In the genomic region with DNA sequence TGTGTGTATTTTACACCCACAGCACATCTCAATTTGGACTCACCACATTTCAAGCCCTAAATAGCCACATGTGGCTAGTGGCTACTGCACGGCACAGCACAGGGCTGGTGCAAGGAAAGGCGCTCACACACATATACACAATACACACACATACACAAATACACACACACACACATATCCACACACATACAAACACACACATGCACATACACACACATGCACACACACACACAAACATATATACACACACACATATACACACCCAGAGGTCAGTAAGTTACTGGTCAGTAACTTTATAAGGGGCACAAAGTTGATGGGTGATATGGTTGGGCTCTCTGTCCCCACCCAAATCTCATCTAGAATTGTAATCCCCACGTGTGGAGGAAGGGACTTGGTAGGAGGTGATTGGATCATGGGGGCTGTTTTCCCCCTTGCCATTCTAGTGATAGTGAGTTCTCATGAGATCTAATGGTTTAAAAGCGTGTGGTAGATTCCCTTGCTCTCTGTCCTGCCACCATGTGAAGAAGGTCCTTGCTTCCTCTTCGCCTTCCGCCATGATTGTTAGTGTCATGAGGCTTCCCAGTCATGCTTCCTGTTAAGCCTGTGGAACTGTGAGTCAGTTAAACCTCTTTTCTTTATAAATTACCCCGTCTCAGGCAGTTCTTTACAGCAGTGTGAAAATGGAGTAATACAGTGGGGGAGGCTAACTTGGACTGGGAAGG, we compare ENCODE assay signal across 23 cellular contexts. TPM values are rescaled to one million over a fixed set of nuclear protein-coding genes. Genes with fewer than 3 reads are reported as not detected.
DNase-seq lines count a peak whose midpoint lies in the region; ATAC-seq, FAIRE-seq and TF ChIP-seq lines count a peak whose summit lies in the region.
"Had no signal": no experiment of that assay in that cellular context is flagged by ENCODE, and none has a peak within 500 bp of the region (broad histone marks: within the 10 kb centered on the region; RNA-seq: fewer than 3 reads in every experiment).

No MANE protein-coding gene starts in this region.

- FAIRE-seq in keratinocyte (lab: Jason Lieb, UNC): no peak
- FAIRE-seq: pancreas had no signal

- H2BK120ac ChIP-seq in neuronal stem cell (ENCODE audit: low read depth, low read length): no peak overlapping the region

- H2AFZ ChIP-seq in keratinocyte (ENCODE audit: control insufficient read depth, low read length) (no peak overlapping the region), neuronal stem cell (ENCODE audit: low read length) (no peak overlapping the region)

- H3K27ac ChIP-seq in keratinocyte (ENCODE audit: control insufficient read depth, insufficient read depth, low read length): peak overlapping the region; percentile 15
- H3K27ac ChIP-seq in neuronal stem cell (replicated peaks; ENCODE audit: low read length): no peak overlapping the region
- H3K27ac ChIP-seq: pancreas, right lobe of liver had no signal

- H3K27me3 Mint-ChIP-seq in stimulated activated naive CD8-positive, alpha-beta T cell treated with anti-CD3 and anti-CD28 coated beads, Interleukin-15, Interleukin-2, amounts not matched to agents 100 ng/mL and 50 ng/mL, for 24 hours: no peaks in the 10 kb centered on the region
- H3K27me3 Mint-ChIP-seq in WTC11 (ENCODE audit: low read depth): peaks cover 2% of the 10 kb centered on the region; the same call in 1 of the 2 replicates

- ATAC-seq in stimulated activated naive CD8-positive, alpha-beta T cell treated with anti-CD3 and anti-CD28 coated beads, Interleukin-15, Interleukin-2, amounts not matched to agents 100 U/mL and 50 U/mL, for 24 hours: no peak
- no peak for ATAC-seq in WTC11
- ATAC-seq in GM21717 (IDR thresholded peaks at IDR 0.05; ENCODE audit: unreplicated experiment): no peak
- ATAC-seq in Right ventricle myocardium superior (ENCODE audit: poor library complexity): no peak
- ATAC-seq: activated CD4-positive, alpha-beta T cell treated with anti-CD3 and anti-CD28 coated beads for 36 hours; pancreas; right lobe of liver; Right ventricle myocardium inferior had no signal

- CTCF ChIA-PET in WTC11 (lab: Charles Lee): interaction anchor here (0.9 to 2.2 kb wide), 3 partner anchors 37 to 242 kb away, joined by 4 to 47 read pairs (median 5); no protein-coding TSS in a partner anchor

- no peak overlapping the region for H2AK5ac ChIP-seq in neuronal stem cell (ENCODE audit: low read depth, low read length)

- H3K27me3 ChIP-seq in keratinocyte (ENCODE audit: control insufficient read depth, extremely low read depth, insufficient read depth, low read length): no peaks in the 10 kb centered on the region
- peaks cover 0 to 3% (median 0%) of the 10 kb centered on the region in 3 experiments for H3K27me3 ChIP-seq in neuronal stem cell (ENCODE audit: control insufficient read depth in 3 of 3, insufficient read depth in 3 of 3, low read depth in 1 of 3, low read length in 3 of 3)
- H3K27me3 ChIP-seq: BLaER1 treated with 17β-estradiol and CSF1 and Interleukin-3, amounts not matched to agents 10 nM and 100 nM; pancreas; right lobe of liver had no signal

- H3K4me1 Mint-ChIP-seq in stimulated activated naive CD8-positive, alpha-beta T cell treated with anti-CD3 and anti-CD28 coated beads, Interleukin-15, Interleukin-2, amounts not matched to agents 100 ng/mL and 50 ng/mL, for 24 hours (ENCODE audit: low read depth): peaks cover 5% of the 10 kb centered on the region
- H3K4me1 Mint-ChIP-seq in WTC11: peaks cover 17% of the 10 kb centered on the region
- H3K4me1 Mint-ChIP-seq: endodermal cell, naive B cell had no signal

- H3K36me3 Mint-ChIP-seq in stimulated activated naive CD8-positive, alpha-beta T cell treated with anti-CD3 and anti-CD28 coated beads, Interleukin-15, Interleukin-2, amounts not matched to agents 100 ng/mL and 50 ng/mL, for 24 hours (ENCODE audit: low read depth): no peaks in the 10 kb centered on the region
- peaks cover 6% of the 10 kb centered on the region for H3K36me3 Mint-ChIP-seq in WTC11
- H3K36me3 Mint-ChIP-seq: activated naive CD8-positive, alpha-beta T cell treated with anti-CD3 and anti-CD28 coated beads for 36 hours; naive B cell had no signal

- H2BK5ac ChIP-seq in neuronal stem cell (ENCODE audit: low read length): no peak overlapping the region

- POLR2A ChIA-PET in WTC11 (lab: Charles Lee): interaction anchor here (0.7 kb wide), 1 partner anchor 241 kb away, joined by 4 read pairs; no protein-coding TSS in a partner anchor

- H2BK15ac ChIP-seq in neuronal stem cell (ENCODE audit: low read length): no peak overlapping the region

- H3K4me1 ChIP-seq in keratinocyte (ENCODE audit: control insufficient read depth, extremely low read depth, insufficient read depth, low read length) (peaks cover 40% of the 10 kb centered on the region), neuronal stem cell (ENCODE audit: control insufficient read depth in 2 of 2, insufficient read depth in 1 of 2, low read depth in 1 of 2, low read length in 2 of 2) (peaks cover 2 to 12% of the 10 kb centered on the region in 2 donors)
- H3K4me1 ChIP-seq: HAP-1 had no signal

- H3K9me3 Mint-ChIP-seq in stimulated activated naive CD8-positive, alpha-beta T cell treated with anti-CD3 and anti-CD28 coated beads, Interleukin-15, Interleukin-2, amounts not matched to agents 100 ng/mL and 50 ng/mL, for 24 hours: no peaks in the 10 kb centered on the region
- peaks cover 11% of the 10 kb centered on the region for H3K9me3 Mint-ChIP-seq in WTC11
- H3K9me3 Mint-ChIP-seq: activated naive CD8-positive, alpha-beta T cell treated with anti-CD3 and anti-CD28 coated beads for 36 hours; activated T-helper 2 cell treated with anti-CD3 and anti-CD28 coated beads, Interferon-gamma antibody, Interleukin-2, Interleukin-4, amounts not matched to agents 10 μg/mL and 5 μg/mL and 100 μg/mL, durations not matched to agents 14 hours and 24 hours and 36 hours; naive B cell had no signal

- H3K4me2 ChIP-seq in keratinocyte (ENCODE audit: control insufficient read depth, extremely low read depth, insufficient read depth, low read depth, low read length) (no peak overlapping the region), neuronal stem cell (ENCODE audit: insufficient read depth, low read length, poor library complexity, severe bottlenecking) (no peak overlapping the region)

- no CpG with 5 or more reads among the region's 7 CpGs for WGBS in neuronal stem cell (ENCODE audit: extremely low coverage in 2 of 2, insufficient read length in 2 of 2, insufficient replicate concordance in 1 of 2), 2 donors

- no peak for TF ChIP-seq CTCF in WTC11 (IDR thresholded peaks at IDR 0.05)
- no peak for TF ChIP-seq CTCF in keratinocyte (optimal IDR thresholded peaks at IDR 0.05 in 1 of 3, IDR thresholded peaks at IDR 0.05 in 1 of 3, conservative IDR thresholded peaks at IDR 0.05 in 1 of 3; ENCODE audit: extremely low read depth in 1 of 3, insufficient read depth in 2 of 3, low read length in 3 of 3)

- H3K27ac Mint-ChIP-seq in stimulated activated naive CD8-positive, alpha-beta T cell treated with anti-CD3 and anti-CD28 coated beads, Interleukin-15, Interleukin-2, amounts not matched to agents 100 ng/mL and 50 ng/mL, for 24 hours: peak overlapping the region; percentile 1
- no peak overlapping the region for H3K27ac Mint-ChIP-seq in WTC11
- H3K27ac Mint-ChIP-seq: activated CD4-positive, alpha-beta T cell treated with anti-CD3 and anti-CD28 coated beads for 36 hours; activated naive CD8-positive, alpha-beta T cell treated with anti-CD3 and anti-CD28 coated beads for 36 hours; activated T-helper 2 cell treated with anti-CD3 and anti-CD28 coated beads, Interferon-gamma antibody, Interleukin-2, Interleukin-4, amounts not matched to agents 10 μg/mL and 5 μg/mL and 100 μg/mL, durations not matched to agents 14 hours and 24 hours and 36 hours; endodermal cell had no signal

- no peak overlapping the region for H3K4me3 Mint-ChIP-seq in stimulated activated naive CD8-positive, alpha-beta T cell treated with anti-CD3 and anti-CD28 coated beads, Interleukin-15, Interleukin-2, amounts not matched to agents 100 ng/mL and 50 ng/mL, for 24 hours
- no peak overlapping the region for H3K4me3 Mint-ChIP-seq in WTC11
- H3K4me3 Mint-ChIP-seq: activated CD4-positive, alpha-beta T cell treated with anti-CD3 and anti-CD28 coated beads for 36 hours; activated naive CD8-positive, alpha-beta T cell treated with anti-CD3 and anti-CD28 coated beads for 36 hours; endodermal cell; naive B cell had no signal

- dilution Hi-C loops in keratinocyte (cut with MboI; ENCODE audit: extremely low pct_ligation_motif_present, low sequenced_read_pairs): no loop called here

- intact Hi-C loops in Right ventricle myocardium superior (cut with DNase I): loop anchor here (2.0 to 5.0 kb wide), 3 partner anchors 117 to 237 kb away; no protein-coding TSS in a partner anchor

- no peak overlapping the region for H3K4me3 ChIP-seq in keratinocyte (ENCODE audit: control insufficient read depth in 2 of 3, extremely low read depth in 1 of 3, insufficient read depth in 2 of 3, low read depth in 1 of 3, low read length in 3 of 3)
- H3K4me3 ChIP-seq in neuronal stem cell (ENCODE audit: low read length in 2 of 2): no peak overlapping the region
- H3K4me3 ChIP-seq: BLaER1 treated with 17β-estradiol and CSF1 and Interleukin-3, amounts not matched to agents 10 nM and 100 nM; HAP-1; pancreas; right lobe of liver had no signal

- no peak overlapping the region for H4K91ac ChIP-seq in neuronal stem cell (ENCODE audit: low read depth, low read length, poor library complexity)

- H3K9me1 ChIP-seq in keratinocyte (ENCODE audit: control insufficient read depth, extremely low read depth, insufficient read depth, low read length): no peaks in the 10 kb centered on the region

- no peak overlapping the region for H3K4ac ChIP-seq in neuronal stem cell (ENCODE audit: low read length)

- DNase-seq in stimulated activated naive CD8-positive, alpha-beta T cell treated with anti-CD3 and anti-CD28 coated beads, Interleukin-15, Interleukin-2, amounts not matched to agents 100 U/mL and 50 U/mL, for 24 hours: no peak
- no peak for DNase-seq in WTC11 (ENCODE audit: low spot score)
- DNase-seq in keratinocyte (ENCODE audit: low read depth, low spot score): no peak
- DNase-seq in Right ventricle myocardium superior: no peak
- no peak for DNase-seq in neuronal stem cell (ENCODE audit: low spot score)
- DNase-seq in D341Med (ENCODE audit: low spot score): no peak
- DNase-seq: activated CD4-positive, alpha-beta T cell treated with anti-CD3 and anti-CD28 coated beads for 36 hours; activated naive CD8-positive, alpha-beta T cell treated with anti-CD3 and anti-CD28 coated beads for 36 hours; endodermal cell; mesendoderm; MM.1S; naive B cell; NCI-H146; NCI-H2171; NCI-H526 treated with DMSO at 0.1 percent for 48 hours; pancreas; right lobe of liver had no signal

- H4K8ac ChIP-seq in neuronal stem cell (ENCODE audit: low read depth, low read length): no peak overlapping the region

- H2BK12ac ChIP-seq in neuronal stem cell (ENCODE audit: low read length): no peak overlapping the region

- no peaks in the 10 kb centered on the region for H3K79me1 ChIP-seq in neuronal stem cell (ENCODE audit: low read depth, low read length)

- H3K14ac ChIP-seq in neuronal stem cell (ENCODE audit: low read length): no peak overlapping the region

- H3K36me3 ChIP-seq in keratinocyte (ENCODE audit: control insufficient read depth in 2 of 2, extremely low read depth in 1 of 2, insufficient read depth in 2 of 2, low read length in 2 of 2) (no peaks in the 10 kb centered on the region), neuronal stem cell (replicated peaks in 1 of 2; ENCODE audit: control insufficient read depth in 2 of 2, insufficient read depth in 2 of 2, low read length in 2 of 2) (no peaks in the 10 kb centered on the region)
- H3K36me3 ChIP-seq: HAP-1, pancreas, right lobe of liver had no signal

- H3K18ac ChIP-seq in neuronal stem cell (ENCODE audit: low read length): no peak overlapping the region

- H3K9ac ChIP-seq in keratinocyte (ENCODE audit: control insufficient read depth, extremely low read depth, insufficient read depth, low read length) (no peak overlapping the region), neuronal stem cell (ENCODE audit: low read depth, low read length, poor library complexity) (no peak overlapping the region)
- H3K9ac ChIP-seq: BLaER1 treated with 17β-estradiol and CSF1 and Interleukin-3, amounts not matched to agents 10 nM and 100 nM had no signal

- no peaks in the 10 kb centered on the region for H3K79me2 ChIP-seq in keratinocyte (ENCODE audit: control insufficient read depth, insufficient read depth, low read length)

- H3K23ac ChIP-seq in neuronal stem cell (ENCODE audit: low read depth, low read length, poor library complexity): no peak overlapping the region

- H3K9me3 ChIP-seq in keratinocyte (ENCODE audit: control insufficient read depth, low read depth, low read length) (no peaks in the 10 kb centered on the region), neuronal stem cell (replicated peaks in 1 of 2; ENCODE audit: control insufficient read depth in 2 of 2, insufficient read depth in 1 of 2, low read depth in 1 of 2, low read length in 2 of 2) (peaks cover 0 to 5% of the 10 kb centered on the region in 2 donors)
- H3K9me3 ChIP-seq: HAP-1, pancreas, right lobe of liver had no signal

- no peaks in the 10 kb centered on the region for H4K20me1 ChIP-seq in keratinocyte (ENCODE audit: control insufficient read depth, extremely low read depth, insufficient read depth, low read length)
- H4K20me1 ChIP-seq: BLaER1 treated with 17β-estradiol and CSF1 and Interleukin-3, amounts not matched to agents 10 nM and 100 nM had no signal

RNA-seq across cellular contexts. Expression of a gene that starts 37.6 kb away (rescaled TPM):
- 17.6 to 21.3 TPM (median 20.6 TPM) in 3 replicates for total RNA-seq in WTC11 (2021)
- 712 to 984 TPM (median 777 TPM) in 3 replicates for polyA plus RNA-seq in keratinocyte
- polyA plus RNA-seq in keratinocyte (2011; ENCODE audit: low read depth): 449 TPM
- 673 and 675 TPM in 2 replicates for polyA plus RNA-seq in keratinocyte (2011; cell fraction: cytosol; rRNA removed)
- 1,006 and 1,193 TPM in 2 replicates for polyA plus RNA-seq in keratinocyte (2011; cell fraction: nucleus; rRNA removed)
- polyA plus RNA-seq in keratinocyte (2012; ENCODE audit: low replicate concordance): 451 and 482 TPM in 2 replicates
- 466 to 661 TPM (median 564 TPM) in 3 replicates for polyA minus RNA-seq in keratinocyte
- polyA minus RNA-seq in keratinocyte (2011; cell fraction: cytosol; rRNA and poly(A)+ RNA removed): 657 TPM
- polyA minus RNA-seq in keratinocyte (2011; cell fraction: nucleus; rRNA and poly(A)+ RNA removed): 427 and 766 TPM in 2 replicates
- 520 TPM for total RNA-seq in Right ventricle myocardium superior
- 16.6 TPM for polyA plus RNA-seq in neuronal stem cell (2013, experiment 1 of 2)
- 16.6 TPM for polyA plus RNA-seq in neuronal stem cell (2013, experiment 2 of 2)
- total RNA-seq: activated CD4-positive, alpha-beta T cell treated with anti-CD3 and anti-CD28 coated beads for 36 hours; activated T-helper 2 cell treated with anti-CD3 and anti-CD28 coated beads, Interferon-gamma antibody, Interleukin-2, Interleukin-4, amounts not matched to agents 10 μg/mL and 5 μg/mL and 100 μg/mL, durations not matched to agents 14 hours and 24 hours and 36 hours had no signal

Comparison
In these comparisons a context has a peak if more than half of its experiments do, and no peak if none do; other contexts are left out.
1. RNA of a gene that starts 37.6 kb away (total RNA-seq): 520 TPM in Right ventricle myocardium superior (single experiment); 17.6 to 21.3 TPM in WTC11; every median in the first group is over 10 times any median in the second.